ENCODE assay signal across 9 cellular contexts in the genomic region with DNA sequence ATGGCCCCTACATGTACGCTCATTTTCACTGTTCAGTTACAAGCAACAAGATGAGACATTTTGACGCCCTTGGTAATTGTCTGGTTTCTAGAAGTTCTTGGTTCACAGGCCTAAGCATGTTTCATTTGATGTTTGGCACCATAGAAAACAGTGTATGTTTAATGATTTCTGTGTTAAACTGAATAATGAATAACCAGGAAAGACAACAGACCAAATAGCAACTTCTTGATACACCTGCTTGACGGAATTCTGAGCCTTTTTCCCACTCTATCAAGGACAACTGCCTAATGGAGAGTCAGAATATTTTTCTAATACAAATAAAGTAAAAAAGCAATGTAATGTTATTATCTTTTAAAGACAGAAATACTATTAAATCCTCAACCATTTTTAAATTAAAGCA.
"Had no signal": no experiment of that assay in that cellular context is flagged by ENCODE, and none has a peak within 500 bp of the region (broad histone marks: within the 10 kb centered on the region; RNA-seq: fewer than 3 reads in every experiment).

No MANE protein-coding gene starts in this region.

- FAIRE-seq: HepG2 had no signal

- H3K36me3 Mint-ChIP-seq: IgD-negative memory B cell had no signal

- H3K9me3 ChIP-seq: HAP-1 had no signal

- ATAC-seq: HCT116, HepG2 had no signal

- H3K4me1 ChIP-seq: HAP-1 had no signal

- H3K4me3 ChIP-seq: GM23248, HAP-1 had no signal

- H3K4me3 Mint-ChIP-seq: HFFc6, IgD-negative memory B cell had no signal

- H3K9ac ChIP-seq: GM23248 had no signal

- H3K9me3 Mint-ChIP-seq: HFFc6, IgD-negative memory B cell had no signal

- DNase-seq: GM23248, GOT3, H7, HFFc6, KBM-7 had no signal

- H3K27ac Mint-ChIP-seq: HFFc6, IgD-negative memory B cell had no signal

- H2AFZ ChIP-seq: GM23248 had no signal

- H3K36me3 ChIP-seq: HAP-1 had no signal

- H3K27ac ChIP-seq: GM23248 had no signal
